ENCODE assay signal across 9 cellular contexts in the genomic region with DNA sequence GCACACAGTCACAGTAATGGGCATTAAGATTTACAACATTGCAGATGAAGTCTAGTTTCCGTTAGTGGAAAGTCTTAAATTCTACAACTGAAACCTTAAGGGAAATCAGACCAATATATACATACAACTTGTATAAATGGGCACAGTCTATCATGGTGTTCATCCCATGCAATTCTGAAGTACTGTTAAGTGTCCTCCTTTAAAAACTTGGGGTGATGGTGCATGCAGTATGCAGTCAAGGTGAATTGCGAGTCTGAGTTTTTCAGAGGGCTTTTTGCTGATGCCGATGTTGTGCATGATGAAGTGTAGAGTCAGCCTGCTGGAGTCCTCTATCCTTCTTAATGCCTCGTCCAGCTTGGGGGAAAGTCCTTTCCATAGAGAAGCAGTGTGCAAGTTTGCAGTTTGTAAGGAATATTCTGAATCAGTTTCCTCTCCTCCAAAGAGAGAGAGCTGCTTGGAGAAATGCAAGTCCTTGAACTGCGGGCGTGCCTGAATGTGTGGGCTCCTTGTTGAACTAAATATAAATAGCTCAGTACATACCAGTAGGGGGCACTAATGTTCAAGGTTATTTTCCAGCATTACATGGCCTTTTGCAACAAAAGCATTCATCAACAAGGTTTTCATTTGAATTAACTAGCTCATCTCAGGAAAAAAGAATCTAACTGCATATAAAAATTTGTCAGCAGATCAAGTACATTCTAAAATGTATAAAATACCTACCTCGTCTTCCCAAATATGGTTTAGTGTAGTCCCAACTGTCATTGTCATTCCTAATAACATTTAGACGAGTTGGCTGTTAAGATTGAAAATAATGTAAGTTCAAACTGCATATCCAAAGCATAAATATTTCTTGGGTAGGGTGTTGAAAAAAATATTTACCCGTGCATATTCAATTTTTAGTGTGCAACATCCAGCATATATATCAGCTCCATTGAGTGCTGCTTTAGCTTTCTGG. TPM values are rescaled to one million over a fixed set of nuclear protein-coding genes. Genes with fewer than 3 reads are reported as not detected.
DNase-seq lines count a peak whose midpoint lies in the region; ATAC-seq and TF ChIP-seq lines count a peak whose summit lies in the region.
"Had no signal": no experiment of that assay in that cellular context is flagged by ENCODE, and none has a peak within 500 bp of the region (broad histone marks: within the 10 kb centered on the region; RNA-seq: fewer than 3 reads in every experiment).

No MANE protein-coding gene starts in this region.

- no peak for TF ChIP-seq EP300 in gastroesophageal sphincter (IDR thresholded peaks at IDR 0.05)

- WGBS in gastroesophageal sphincter (ENCODE audit: low coverage in 1 of 2), 2 donors: 24 to 44% methylated on average over 6 to 8 of the region's 9 CpGs

- no peaks in the 10 kb centered on the region for H3K9me3 Mint-ChIP-seq in activated T-cell treated with anti-CD3 and anti-CD28 coated beads, Interleukin-2, amount 50 U/mL, for 72 hours
- no peaks in the 10 kb centered on the region for H3K9me3 Mint-ChIP-seq in osteocyte (ENCODE audit: unreplicated experiment)

- H3K27ac Mint-ChIP-seq in activated T-cell treated with anti-CD3 and anti-CD28 coated beads, Interleukin-2, amount 50 U/mL, for 72 hours: peak overlapping the region; percentile 68
- no peak overlapping the region for H3K27ac Mint-ChIP-seq in osteocyte (ENCODE audit: unreplicated experiment)
- H3K27ac Mint-ChIP-seq: activated naive CD8-positive, alpha-beta T cell had no signal

- DNase-seq in EH (ENCODE audit: low read depth): peak; percentile 75
- DNase-seq in NCI-H69 (lab: John Stamatoyannopoulos, UW): peak; percentile 59
- peak; percentile 35 to 37 for DNase-seq in activated T-cell treated with anti-CD3 and anti-CD28 coated beads, Interleukin-2, amount 50 U/mL, for 72 hours
- no peak for DNase-seq in osteocyte (ENCODE audit: extremely low spot score, unreplicated experiment)

- TF ChIP-seq POLR2A in gastroesophageal sphincter (IDR thresholded peaks at IDR 0.05): no peak

- peaks cover 0 to 73% (median 1%) of the 10 kb centered on the region in 3 donors for H3K4me1 ChIP-seq in gastroesophageal sphincter

- H3K27ac ChIP-seq in gastroesophageal sphincter: no peak overlapping the region

- H3K27me3 ChIP-seq in gastroesophageal sphincter: no peaks in the 10 kb centered on the region

- no peak overlapping the region for H3K4me3 ChIP-seq in gastroesophageal sphincter

- TF ChIP-seq CTCF in gastroesophageal sphincter (IDR thresholded peaks at IDR 0.05): peak; percentile 51 to 79 (median 74)
- peak; percentile 76 for TF ChIP-seq CTCF in osteocyte (IDR thresholded peaks at IDR 0.05)

- ATAC-seq in HG03342 (IDR thresholded peaks at IDR 0.05; ENCODE audit: unreplicated experiment) (peak; percentile 48), gastroesophageal sphincter (peak; percentile 66), GM18517 (IDR thresholded peaks at IDR 0.05; ENCODE audit: unreplicated experiment) (no peak), HG02970 (IDR thresholded peaks at IDR 0.05; ENCODE audit: low FRiP score, unreplicated experiment) (no peak)
- peak; percentile 71 to 72 for ATAC-seq in activated T-cell treated with anti-CD3 and anti-CD28 coated beads, Interleukin-2, amount 50 U/mL, for 72 hours (replicated peaks in 1 of 2)

- peaks cover 3 to 22% of the 10 kb centered on the region in 2 donors for H3K36me3 Mint-ChIP-seq in activated T-cell treated with anti-CD3 and anti-CD28 coated beads, Interleukin-2, amount 50 U/mL, for 72 hours (ENCODE audit: insufficient read depth in 2 of 2)
- H3K36me3 Mint-ChIP-seq in osteocyte (ENCODE audit: unreplicated experiment): peaks cover 41% of the 10 kb centered on the region

- peak overlapping the region in 1 of 2 donors; percentile 47 for H3K4me3 Mint-ChIP-seq in activated T-cell treated with anti-CD3 and anti-CD28 coated beads, Interleukin-2, amount 50 U/mL, for 72 hours
- H3K4me3 Mint-ChIP-seq in osteocyte (ENCODE audit: unreplicated experiment): no peak overlapping the region
- H3K4me3 Mint-ChIP-seq: activated naive CD8-positive, alpha-beta T cell had no signal

- H3K36me3 ChIP-seq in gastroesophageal sphincter: peaks cover 0 to 42% of the 10 kb centered on the region in 2 donors

- H3K9me3 ChIP-seq in gastroesophageal sphincter: no peaks in the 10 kb centered on the region

- peaks cover 34% of the 10 kb centered on the region for H3K4me1 Mint-ChIP-seq in activated T-cell treated with anti-CD3 and anti-CD28 coated beads, Interleukin-2, amount 50 U/mL, for 72 hours (ENCODE audit: low read depth)
- peaks cover 19% of the 10 kb centered on the region for H3K4me1 Mint-ChIP-seq in osteocyte (ENCODE audit: unreplicated experiment)

- H3K27me3 Mint-ChIP-seq in activated T-cell treated with anti-CD3 and anti-CD28 coated beads, Interleukin-2, amount 50 U/mL, for 72 hours (ENCODE audit: low read depth): no peaks in the 10 kb centered on the region
- no peaks in the 10 kb centered on the region for H3K27me3 Mint-ChIP-seq in osteocyte (ENCODE audit: unreplicated experiment)
- H3K27me3 Mint-ChIP-seq: activated naive CD8-positive, alpha-beta T cell had no signal

RNA-seq across cellular contexts. Expression of a gene that starts 21.3 kb away (rescaled TPM):
- total RNA-seq in activated T-cell treated with anti-CD3 and anti-CD28 coated beads, Interleukin-2, amount 50 U/mL, for 72 hours: 10 to 100 TPM; 63.7 to 80.7 TPM
- 10 to 100 TPM; 47.3 to 79.1 (median 68.7) TPM for total RNA-seq in gastroesophageal sphincter
- total RNA-seq in osteocyte: 55.6 and 63.0 TPM in 2 replicates

Comparison
In these comparisons a context has a peak if more than half of its experiments do, and no peak if none do; other contexts are left out.
1. ATAC-seq: peak in HG03342 (single experiment), activated T-cell treated with anti-CD3 and anti-CD28 coated beads, Interleukin-2, amount 50 U/mL, for 72 hours (2 of 2) and gastroesophageal sphincter (single experiment); none in GM18517 (single experiment) and HG02970 (single experiment).